ENCODE assay signal across 9 cellular contexts in genomic region chr14:51004801-51005526, GRCh38.
A peak's percentile ranks its signal among the peaks of the same experiment; 100 is the strongest.
DNase-seq lines count a peak whose midpoint lies in the region; ATAC-seq and TF ChIP-seq lines count a peak whose summit lies in the region.
"Had no signal": no experiment of that assay in that cellular context is flagged by ENCODE, and none has a peak within 500 bp of the region (broad histone marks: within the 10 kb centered on the region; RNA-seq: fewer than 3 reads in every experiment).

No MANE protein-coding gene starts in this region.

- CTCF ChIA-PET in RWPE1 (lab: Yijun Ruan, JAX) = no interaction called here
- CTCF ChIA-PET in activated CD8-positive, alpha-beta memory T cell treated with anti-CD3 and anti-CD28 coated beads, Interleukin-2, amount 10 ng/mL, durations not matched to agents 7 days and 5 days (lab: Charles Lee) = interaction anchor here (0.8 kb wide), 1 partner anchor 90 kb away, joined by 3 read pairs; the partner anchor contains the start of gene TRIM9

- no peak for TF ChIP-seq CTCF in RWPE1 (conservative IDR thresholded peaks at IDR 0.05; ENCODE audit: low read depth)

- no peak overlapping the region for H3K4me3 Mint-ChIP-seq in activated CD8-positive, alpha-beta memory T cell treated with anti-CD3 and anti-CD28 coated beads, Interleukin-2, amount 10 ng/mL, durations not matched to agents 7 days and 5 days

- no peak overlapping the region for H3K27ac ChIP-seq in RWPE1
- H3K27ac ChIP-seq in temporal lobe (ENCODE audit: low read depth, low read length) = peak overlapping the region; percentile 82
- H3K27ac ChIP-seq: testis had no signal

- peaks cover 10% of the 10 kb centered on the region for H3K27me3 Mint-ChIP-seq in activated CD8-positive, alpha-beta memory T cell treated with anti-CD3 and anti-CD28 coated beads, Interleukin-2, amount 10 ng/mL, durations not matched to agents 7 days and 5 days

- H3K4me1 Mint-ChIP-seq in activated CD8-positive, alpha-beta memory T cell treated with anti-CD3 and anti-CD28 coated beads, Interleukin-2, amount 10 ng/mL, durations not matched to agents 7 days and 5 days = no peaks in the 10 kb centered on the region

- POLR2A ChIA-PET in RWPE1 (lab: Yijun Ruan, JAX; ENCODE audit: low non-redundant PET) = no interaction called here

- no peaks in the 10 kb centered on the region for H3K9me3 Mint-ChIP-seq in activated CD8-positive, alpha-beta memory T cell treated with anti-CD3 and anti-CD28 coated beads, Interleukin-2, amount 10 ng/mL, durations not matched to agents 7 days and 5 days (ENCODE audit: low read depth)

- no peak for ATAC-seq in activated CD8-positive, alpha-beta memory T cell treated with anti-CD3 and anti-CD28 coated beads, Interleukin-2, amount 10 ng/mL, durations not matched to agents 7 days and 5 days

- H3K27ac Mint-ChIP-seq in activated CD8-positive, alpha-beta memory T cell treated with anti-CD3 and anti-CD28 coated beads, Interleukin-2, amount 10 ng/mL, durations not matched to agents 7 days and 5 days = no peak overlapping the region

- no peaks in the 10 kb centered on the region for H3K36me3 Mint-ChIP-seq in activated CD8-positive, alpha-beta memory T cell treated with anti-CD3 and anti-CD28 coated beads, Interleukin-2, amount 10 ng/mL, durations not matched to agents 7 days and 5 days

- DNase-seq in SIG-M5 treated with dmso at 0.1 percent for 504 hours (lab: John Stamatoyannopoulos, UW; ENCODE audit: unreplicated experiment) (peak; percentile 8), SIG-M5 (lab: John Stamatoyannopoulos, UW) (no peak), RWPE1 (ENCODE audit: low spot score) (peak; percentile 29), foreskin melanocyte (peak; percentile 70), OCI-M2 (lab: John Stamatoyannopoulos, UW; ENCODE audit: unreplicated experiment) (no peak), NCI-H146 (lab: John Stamatoyannopoulos, UW) (no peak)
- DNase-seq in activated CD8-positive, alpha-beta memory T cell treated with anti-CD3 and anti-CD28 coated beads, Interleukin-2, amount 10 ng/mL, durations not matched to agents 7 days and 5 days = no peak
- DNase-seq: testis had no signal

Comparison
In these comparisons a context has a peak if more than half of its experiments do, and no peak if none do; other contexts are left out.
1. DNase-seq: peak in SIG-M5 treated with dmso at 0.1 percent for 504 hours (single experiment), RWPE1 (single experiment) and foreskin melanocyte (single experiment); none in SIG-M5 (single experiment), activated CD8-positive, alpha-beta memory T cell treated with anti-CD3 and anti-CD28 coated beads, Interleukin-2, amount 10 ng/mL, durations not matched to agents 7 days and 5 days (single experiment), OCI-M2 (single experiment) and NCI-H146 (single experiment).